Comparison of ENCODE assay signal across 8 cellular contexts in genomic region chr20:38471987-38472512, GRCh38. TPM values are rescaled to one million over a fixed set of nuclear protein-coding genes. Genes with fewer than 3 reads are reported as not detected.
DNase-seq lines count a peak whose midpoint lies in the region; ATAC-seq and TF ChIP-seq lines count a peak whose summit lies in the region.

No MANE protein-coding gene starts in this region.

- ATAC-seq in stimulated activated naive CD8-positive, alpha-beta T cell treated with anti-CD3 and anti-CD28 coated beads, Interleukin-15, Interleukin-2, amounts not matched to agents 100 U/mL and 50 U/mL, for 24 hours = no peak
- no peak for ATAC-seq in lung (ENCODE audit: insufficient read depth, low FRiP score)
- no peak for ATAC-seq in aorta (ENCODE audit: low FRiP score)
- no peak for ATAC-seq in HG02642 (IDR thresholded peaks at IDR 0.05; ENCODE audit: poor library complexity, unreplicated experiment)

- H3K4me3 ChIP-seq in astrocyte of the spinal cord (ENCODE audit: low read depth, low read length) (peak overlapping the region; percentile 84), lung (peak overlapping the region; percentile 54), aorta (ENCODE audit: low read length in 2 of 2) (peak overlapping the region; percentile 27 to 65)

- no peaks in the 10 kb centered on the region for H3K9me3 Mint-ChIP-seq in stimulated activated naive CD8-positive, alpha-beta T cell treated with anti-CD3 and anti-CD28 coated beads, Interleukin-15, Interleukin-2, amounts not matched to agents 100 ng/mL and 50 ng/mL, for 24 hours

- H3K9me3 ChIP-seq in lung (ENCODE audit: control insufficient read depth in 2 of 2, insufficient read depth in 1 of 2, low read length in 1 of 2) (no peaks in the 10 kb centered on the region), aorta (ENCODE audit: control insufficient read depth, low read length) (no peaks in the 10 kb centered on the region)

- no peaks in the 10 kb centered on the region for H3K27me3 Mint-ChIP-seq in stimulated activated naive CD8-positive, alpha-beta T cell treated with anti-CD3 and anti-CD28 coated beads, Interleukin-15, Interleukin-2, amounts not matched to agents 100 ng/mL and 50 ng/mL, for 24 hours

- H3K4me1 Mint-ChIP-seq in stimulated activated naive CD8-positive, alpha-beta T cell treated with anti-CD3 and anti-CD28 coated beads, Interleukin-15, Interleukin-2, amounts not matched to agents 100 ng/mL and 50 ng/mL, for 24 hours (ENCODE audit: low read depth) = peaks cover 47% of the 10 kb centered on the region

- H3K4me3 Mint-ChIP-seq in stimulated activated naive CD8-positive, alpha-beta T cell treated with anti-CD3 and anti-CD28 coated beads, Interleukin-15, Interleukin-2, amounts not matched to agents 100 ng/mL and 50 ng/mL, for 24 hours = peak overlapping the region; percentile 87

- peak overlapping the region; percentile 54 for H3K27ac Mint-ChIP-seq in stimulated activated naive CD8-positive, alpha-beta T cell treated with anti-CD3 and anti-CD28 coated beads, Interleukin-15, Interleukin-2, amounts not matched to agents 100 ng/mL and 50 ng/mL, for 24 hours

- intact Hi-C loops in aorta (cut with DNase I) = no loop called here

- no peak for TF ChIP-seq CTCF in astrocyte of the spinal cord (IDR thresholded peaks at IDR 0.05; ENCODE audit: low read depth, low read length)
- TF ChIP-seq CTCF in lung (IDR thresholded peaks at IDR 0.05; ENCODE audit: control extremely low read depth, extremely low read depth) = no peak

- no peaks in the 10 kb centered on the region for H3K27me3 ChIP-seq in lung (ENCODE audit: control insufficient read depth, insufficient read depth)
- H3K27me3 ChIP-seq in aorta (ENCODE audit: control insufficient read depth in 1 of 2, insufficient read depth in 2 of 2, low read length in 1 of 2) = no peaks in the 10 kb centered on the region

- 13 to 24% methylated on average over 12 of the region's 12 CpGs for WGBS in lung, 2 donors
- WGBS in aorta, 2 donors = 14 to 16% methylated on average over 12 of the region's 12 CpGs

- H3K36me3 ChIP-seq in lung (ENCODE audit: control insufficient read depth in 2 of 2, insufficient read depth in 2 of 2, low read length in 2 of 2) = no peaks in the 10 kb centered on the region
- no peaks in the 10 kb centered on the region for H3K36me3 ChIP-seq in aorta (ENCODE audit: control insufficient read depth in 1 of 2, insufficient read depth in 2 of 2, low read length in 1 of 2)

- DNase-seq in stimulated activated naive CD8-positive, alpha-beta T cell treated with anti-CD3 and anti-CD28 coated beads, Interleukin-15, Interleukin-2, amounts not matched to agents 100 U/mL and 50 U/mL, for 24 hours = no peak
- no peak for DNase-seq in astrocyte of the spinal cord (ENCODE audit: low read depth, low spot score)
- DNase-seq in lung (ENCODE audit: low spot score) = no peak
- DNase-seq in aorta = no peak
- no peak for DNase-seq in T-helper 9 cell
- DNase-seq in AG08396 (ENCODE audit: low spot score) = no peak

- H3K36me3 Mint-ChIP-seq in stimulated activated naive CD8-positive, alpha-beta T cell treated with anti-CD3 and anti-CD28 coated beads, Interleukin-15, Interleukin-2, amounts not matched to agents 100 ng/mL and 50 ng/mL, for 24 hours (ENCODE audit: low read depth) = no peaks in the 10 kb centered on the region

- H3K27ac ChIP-seq in lung (ENCODE audit: low read depth in 1 of 2, low read length in 1 of 2) = peak overlapping the region; percentile 52 to 92
- H3K27ac ChIP-seq in aorta (ENCODE audit: low read depth in 1 of 2, low read length in 2 of 2) = peak overlapping the region in 1 of 2 donors; percentile 72

- in situ Hi-C loops in astrocyte of the spinal cord (cut with HindIII; ENCODE audit: low sequenced_read_pairs) = no loop called here

- peaks cover 4 to 15% of the 10 kb centered on the region in 2 donors for H3K4me1 ChIP-seq in lung (ENCODE audit: control insufficient read depth in 2 of 2, insufficient read depth in 2 of 2, low read length in 2 of 2)
- no peaks in the 10 kb centered on the region for H3K4me1 ChIP-seq in aorta (ENCODE audit: control insufficient read depth in 1 of 2, insufficient read depth in 2 of 2, low read length in 2 of 2)

RNA-seq across cellular contexts. Expression of gene RALGAPB, which starts 0.6 kb away (rescaled TPM):
- total RNA-seq in lung = 10 to 100 TPM; 30.5 to 58.5 TPM
- polyA plus RNA-seq in lung = 10 to 100 TPM in 1 of 2 donors, 1 to 10 TPM in 1; 9.0 to 12.0 TPM
- 10 to 100 TPM; 35.5 to 41.3 TPM for total RNA-seq in aorta
- polyA plus RNA-seq in aorta = 10 to 100 TPM in 1 of 2 donors, 1 to 10 TPM in 1; 5.9 to 12.8 TPM

RNA-seq across cellular contexts. Expression of gene SNHG17, which starts 36.9 kb away (rescaled TPM):
- 10 to 100 TPM; 11.9 to 34.7 TPM for total RNA-seq in lung
- polyA plus RNA-seq in lung = 10 to 100 TPM; 33.2 to 52.4 TPM
- 10 to 100 TPM; 30.4 to 46.2 TPM for total RNA-seq in aorta
- 10 to 100 TPM; 17.7 to 32.0 TPM for polyA plus RNA-seq in aorta
